11 cellular contexts compared by ENCODE assay signal in the genomic region with DNA sequence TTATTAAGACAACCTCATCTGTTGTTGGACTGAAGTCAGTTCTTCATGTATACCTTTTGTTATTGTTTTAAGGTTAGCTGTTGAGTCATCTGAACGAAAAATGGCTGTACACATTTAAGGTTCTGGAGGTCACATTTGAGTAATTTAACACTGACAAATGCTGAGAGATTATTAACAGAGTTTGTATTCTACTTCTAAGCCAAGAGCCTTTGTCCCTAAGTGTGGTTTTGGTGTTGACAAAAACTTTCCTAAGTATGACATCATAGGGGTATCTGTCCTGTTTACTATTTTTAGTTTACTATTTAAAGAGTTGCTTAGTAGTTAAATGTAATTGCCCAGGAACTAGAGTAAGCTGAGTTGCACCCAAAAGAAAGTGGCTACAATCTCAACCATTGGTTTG.
DNase-seq lines count a peak whose midpoint lies in the region; ATAC-seq and TF ChIP-seq lines count a peak whose summit lies in the region.
"Had no signal": no experiment of that assay in that cellular context is flagged by ENCODE, and none has a peak within 500 bp of the region (broad histone marks: within the 10 kb centered on the region; RNA-seq: fewer than 3 reads in every experiment).

No MANE protein-coding gene starts in this region.

- H3K27ac Mint-ChIP-seq in memory B cell, result peak overlapping the region; percentile 17

- H3K27ac ChIP-seq in MM.1S (ENCODE audit: low read length) (no peak overlapping the region), aorta (ENCODE audit: low read depth in 1 of 2, low read length in 2 of 2) (no peak overlapping the region)

- no peak overlapping the region for H3K4me3 Mint-ChIP-seq in memory B cell

- peaks cover 6% of the 10 kb centered on the region for H3K9me3 Mint-ChIP-seq in memory B cell

- H2AFZ ChIP-seq in MM.1S (ENCODE audit: low read length), result no peak overlapping the region

- WGBS in aorta, 2 donors, result 73 to 77% methylated on average over 1 of the region's 1 CpG

- H3K27me3 ChIP-seq in MM.1S (replicated peaks; ENCODE audit: insufficient read depth, low read length), result no peaks in the 10 kb centered on the region
- H3K27me3 ChIP-seq in aorta (ENCODE audit: control insufficient read depth in 1 of 2, insufficient read depth in 2 of 2, low read length in 1 of 2), result no peaks in the 10 kb centered on the region

- no peaks in the 10 kb centered on the region for H3K36me3 ChIP-seq in MM.1S (replicated peaks; ENCODE audit: insufficient read depth, low read length)
- no peaks in the 10 kb centered on the region for H3K36me3 ChIP-seq in aorta (ENCODE audit: control insufficient read depth in 1 of 2, insufficient read depth in 2 of 2, low read length in 1 of 2)

- H3K36me3 Mint-ChIP-seq in memory B cell, result peaks cover 15% of the 10 kb centered on the region

- no peak overlapping the region for H3K4me2 ChIP-seq in MM.1S (ENCODE audit: low read depth, low read length)

- H4K20me1 ChIP-seq in MM.1S (ENCODE audit: insufficient read depth, low read length), result no peaks in the 10 kb centered on the region

- no peaks in the 10 kb centered on the region for H3F3A ChIP-seq in MM.1S (ENCODE audit: insufficient read depth, low read length)

- DNase-seq in memory B cell (ENCODE audit: low spot score in 2 of 2) (no peak), MM.1S (no peak), aorta (no peak), NOMO-1 treated with dmso at 0.1 percent for 144 hours (lab: John Stamatoyannopoulos, UW; ENCODE audit: unreplicated experiment) (no peak)
- no peak for DNase-seq in effector CD4-positive, alpha-beta T cell
- DNase-seq: NCI-H2227 treated with DMSO at 0.1 percent for 48 hours, T1000 had no signal

- H3K9me2 ChIP-seq in MM.1S (replicated peaks; ENCODE audit: insufficient read depth, low read length), result no peaks in the 10 kb centered on the region

- no peak for TF ChIP-seq CTCF in MM.1S (IDR thresholded peaks at IDR 0.05; ENCODE audit: low read length)

- H3K4me3 ChIP-seq in MM.1S (ENCODE audit: low read length), result no peak overlapping the region
- H3K4me3 ChIP-seq in aorta (ENCODE audit: low read length in 2 of 2), result no peak overlapping the region

- intact Hi-C loops in aorta (cut with DNase I), result no loop called here

- H3K79me2 ChIP-seq in MM.1S (ENCODE audit: low read length), result peaks cover 5% of the 10 kb centered on the region; the same call in 1 of the 2 replicates

- H3K4me1 Mint-ChIP-seq in memory B cell, result peaks cover 36% of the 10 kb centered on the region

- H3K9me3 ChIP-seq in MM.1S (replicated peaks; ENCODE audit: insufficient read depth, low read length) (no peaks in the 10 kb centered on the region), aorta (ENCODE audit: control insufficient read depth, low read length) (no peaks in the 10 kb centered on the region)

- no peaks in the 10 kb centered on the region for H3K4me1 ChIP-seq in MM.1S (ENCODE audit: low read length)
- H3K4me1 ChIP-seq in aorta (ENCODE audit: control insufficient read depth in 1 of 2, insufficient read depth in 2 of 2, low read length in 2 of 2), result peaks cover 0 to 2% of the 10 kb centered on the region in 2 donors

- no peak overlapping the region for H3K9ac ChIP-seq in MM.1S (ENCODE audit: low read length)

- H3K27me3 Mint-ChIP-seq in memory B cell, result no peaks in the 10 kb centered on the region

- ATAC-seq in GM18867 (IDR thresholded peaks at IDR 0.05; ENCODE audit: unreplicated experiment) (peak; percentile 83), GM21786 (IDR thresholded peaks at IDR 0.05; ENCODE audit: unreplicated experiment) (peak; percentile 84), HG03460 (IDR thresholded peaks at IDR 0.05; ENCODE audit: unreplicated experiment) (peak; percentile 71), memory B cell (ENCODE audit: low read depth) (no peak), aorta (ENCODE audit: low FRiP score) (no peak)
- ATAC-seq: HCT116 had no signal

Comparison
In these comparisons a context has a peak if more than half of its experiments do, and no peak if none do; other contexts are left out.
1. ATAC-seq: peak in GM18867 (single experiment), GM21786 (single experiment) and HG03460 (single experiment); none in memory B cell (single experiment) and aorta (single experiment).